In the genomic region with DNA sequence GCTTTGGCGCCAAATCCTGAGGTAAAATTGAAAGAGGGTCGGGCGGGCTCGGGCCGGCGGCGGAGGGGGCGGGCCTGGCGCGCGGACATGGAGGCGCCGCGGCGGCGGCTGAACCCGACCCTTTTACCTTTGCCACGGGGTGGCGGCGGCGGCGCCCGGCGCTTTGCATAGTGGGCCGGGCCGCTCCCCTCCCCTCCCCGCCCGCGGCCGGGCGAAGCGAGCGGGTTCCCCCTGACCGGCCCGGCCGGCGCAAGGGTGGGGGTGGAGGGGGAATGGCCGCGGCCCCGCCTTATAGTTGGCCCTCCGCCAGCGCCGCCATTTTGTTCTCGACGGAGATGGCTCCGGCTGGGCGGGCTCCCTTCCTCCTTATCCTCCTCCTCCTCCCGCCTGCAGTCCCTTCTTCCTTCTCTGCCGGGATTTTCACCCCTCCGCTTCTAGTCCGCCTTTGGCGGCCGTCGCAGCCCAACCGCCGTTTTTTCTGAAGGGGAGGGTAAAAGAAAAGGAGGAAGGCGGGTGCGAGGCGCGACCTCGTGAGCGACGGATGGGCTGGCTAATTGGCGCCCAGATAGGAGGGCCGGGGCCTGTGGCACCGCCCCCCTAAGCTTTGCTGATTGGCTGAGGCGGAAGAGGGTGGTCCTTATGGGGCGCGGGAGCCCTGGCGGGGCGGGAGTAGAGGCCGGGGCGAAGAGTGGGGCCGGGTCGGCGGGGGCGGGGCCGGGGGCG, we compare ENCODE assay signal across 8 cellular contexts. TPM values are rescaled to one million over a fixed set of nuclear protein-coding genes. Genes with fewer than 3 reads are reported as not detected.
DNase-seq lines count a peak whose midpoint lies in the region; ATAC-seq lines count a peak whose summit lies in the region.

No MANE protein-coding gene starts in this region.

- H3K27ac ChIP-seq in BLaER1 treated with 17β-estradiol and CSF1 and Interleukin-3, amounts not matched to agents 10 nM and 100 nM: peak overlapping the region; percentile 92 to 99 (median 98)

- peaks cover 42% of the 10 kb centered on the region for H3K4me1 Mint-ChIP-seq in activated CD4-positive, alpha-beta T cell treated with anti-CD3 and anti-CD28 coated beads, Interleukin-2, amount 10 ng/mL, durations not matched to agents 7 days and 5 days

- H3K4me3 Mint-ChIP-seq in activated CD4-positive, alpha-beta T cell treated with anti-CD3 and anti-CD28 coated beads, Interleukin-2, amount 10 ng/mL, durations not matched to agents 7 days and 5 days: peak overlapping the region; percentile 98

- POLR2A ChIA-PET in activated CD4-positive, alpha-beta T cell treated with anti-CD3 and anti-CD28 coated beads, Interleukin-2, amount 10 ng/mL, durations not matched to agents 7 days and 5 days (lab: Charles Lee): interaction anchor here (0.9 to 1.1 kb wide), 2 partner anchors 37 to 117 kb away, joined by 3 read pairs; partner anchors contain the start of gene MRPS25

- H3K4me1 ChIP-seq in BLaER1 treated with 17β-estradiol and CSF1 and Interleukin-3, amounts not matched to agents 10 nM and 100 nM: peaks cover 29 to 44% (median 35%) of the 10 kb centered on the region in 10 experiments

- no peaks in the 10 kb centered on the region for H3K9me3 Mint-ChIP-seq in activated CD4-positive, alpha-beta T cell treated with anti-CD3 and anti-CD28 coated beads, Interleukin-2, amount 10 ng/mL, durations not matched to agents 7 days and 5 days

- H3K36me3 Mint-ChIP-seq in activated CD4-positive, alpha-beta T cell treated with anti-CD3 and anti-CD28 coated beads, Interleukin-2, amount 10 ng/mL, durations not matched to agents 7 days and 5 days (ENCODE audit: low read depth): peaks cover 53% of the 10 kb centered on the region

- peaks cover 24 to 74% (median 48%) of the 10 kb centered on the region in 11 experiments; a peak in 19 of 22 replicates for H4K20me1 ChIP-seq in BLaER1 treated with 17β-estradiol and CSF1 and Interleukin-3, amounts not matched to agents 10 nM and 100 nM

- no peaks in the 10 kb centered on the region for H3K9me3 ChIP-seq in BLaER1 treated with 17β-estradiol and CSF1 and Interleukin-3, amounts not matched to agents 10 nM and 100 nM (replicated peaks in 1 of 11)

- peak overlapping the region; percentile 100 for H3K27ac Mint-ChIP-seq in activated CD4-positive, alpha-beta T cell treated with anti-CD3 and anti-CD28 coated beads, Interleukin-2, amount 10 ng/mL, durations not matched to agents 7 days and 5 days

- CTCF ChIA-PET in activated CD4-positive, alpha-beta T cell treated with anti-CD3 and anti-CD28 coated beads, Interleukin-2, amount 10 ng/mL, durations not matched to agents 7 days and 5 days (lab: Charles Lee): no interaction called here

- DNase-seq in NCI-H526 treated with DMSO at 0.1 percent for 48 hours (lab: John Stamatoyannopoulos, UW) (peak; percentile 90), cortex of kidney (lab: John Stamatoyannopoulos, UW) (peak; percentile 95), left kidney (ENCODE audit: low read depth, low spot score) (peak; percentile 99)
- peak; percentile 95 for DNase-seq in activated CD4-positive, alpha-beta T cell treated with anti-CD3 and anti-CD28 coated beads, Interleukin-2, amount 10 ng/mL, durations not matched to agents 7 days and 5 days
- DNase-seq in stimulated activated CD4-positive, alpha-beta T cell treated with anti-CD3 and anti-CD28 coated beads, Interleukin-1b, Interleukin-23, amount 100 ng/mL, for 48 hours: peak; percentile 96

- H3K4me3 ChIP-seq in BLaER1 treated with 17β-estradiol and CSF1 and Interleukin-3, amounts not matched to agents 10 nM and 100 nM: peak overlapping the region; percentile 71 to 89 (median 77)

- ATAC-seq in GM19351 (IDR thresholded peaks at IDR 0.05; ENCODE audit: unreplicated experiment) (peak; percentile 84), HG03520 (IDR thresholded peaks at IDR 0.05; ENCODE audit: unreplicated experiment) (peak; percentile 82)

- peak overlapping the region; percentile 89 to 99 (median 96) for H3K9ac ChIP-seq in BLaER1 treated with 17β-estradiol and CSF1 and Interleukin-3, amounts not matched to agents 10 nM and 100 nM

- H3K27me3 Mint-ChIP-seq in activated CD4-positive, alpha-beta T cell treated with anti-CD3 and anti-CD28 coated beads, Interleukin-2, amount 10 ng/mL, durations not matched to agents 7 days and 5 days: no peaks in the 10 kb centered on the region

- H3K36me3 ChIP-seq in BLaER1 treated with 17β-estradiol and CSF1 and Interleukin-3, amounts not matched to agents 10 nM and 100 nM: peaks cover 26 to 63% (median 43%) of the 10 kb centered on the region in 11 experiments

- no peaks in the 10 kb centered on the region for H3K27me3 ChIP-seq in BLaER1 treated with 17β-estradiol and CSF1 and Interleukin-3, amounts not matched to agents 10 nM and 100 nM

- peak overlapping the region; percentile 25 to 95 (median 85); a peak in 12 of 22 replicates for H3K4me2 ChIP-seq in BLaER1 treated with 17β-estradiol and CSF1 and Interleukin-3, amounts not matched to agents 10 nM and 100 nM

RNA-seq across cellular contexts. Expression of gene NR2C2, which starts 0.7 kb away (rescaled TPM):
- total RNA-seq in activated CD4-positive, alpha-beta T cell treated with anti-CD3 and anti-CD28 coated beads, Interleukin-2, amount 10 ng/mL, durations not matched to agents 7 days and 5 days: 10 to 100 TPM; 57.0 to 67.4 TPM

Comparison
In these comparisons a context has a peak if more than half of its experiments do, and no peak if none do; other contexts are left out.
1. Peak in every context shown above with its lines: DNase-seq, ATAC-seq, H3K4me3 ChIP-seq and H3K27ac ChIP-seq.